8 cellular contexts compared by ENCODE assay signal in the genomic region with DNA sequence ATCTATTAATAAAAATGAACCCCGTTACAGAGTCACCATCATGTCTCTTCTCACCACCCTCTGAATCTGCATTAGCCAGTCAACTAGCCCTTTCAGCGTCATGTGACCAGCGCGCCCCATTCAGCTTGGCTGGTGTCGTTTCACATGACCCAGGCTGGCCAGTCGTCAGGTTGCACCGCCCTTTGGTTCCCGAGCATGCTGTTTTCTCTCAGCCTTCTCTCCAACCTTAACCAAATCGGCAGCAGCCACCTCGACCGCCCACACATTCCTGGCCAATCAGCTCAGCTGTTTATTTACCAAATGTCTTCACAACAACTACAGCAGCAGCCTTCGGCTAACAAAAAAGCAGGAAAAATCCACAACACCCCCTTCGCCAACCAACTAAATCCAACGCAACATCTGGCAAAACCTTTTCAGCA. TPM values are rescaled to one million over a fixed set of nuclear protein-coding genes. Genes with fewer than 3 reads are reported as not detected.
DNase-seq lines count a peak whose midpoint lies in the region; ATAC-seq and TF ChIP-seq lines count a peak whose summit lies in the region.

No MANE protein-coding gene starts in this region.

- peak overlapping the region in 4 of 5 experiments; percentile 31 to 71 (median 57) for H3K27ac Mint-ChIP-seq in brain

- H3K4me1 Mint-ChIP-seq in brain, result peaks cover 82% of the 10 kb centered on the region

- H3K9me3 ChIP-seq in left lung, result no peaks in the 10 kb centered on the region

- peaks cover 0 to 35% (median 5%) of the 10 kb centered on the region in 5 experiments for H3K9me3 Mint-ChIP-seq in brain

- no peak overlapping the region for H3K27ac ChIP-seq in left lung

- ATAC-seq in left lung (peak; percentile 4), GM21367 (IDR thresholded peaks at IDR 0.05; ENCODE audit: unreplicated experiment) (no peak), HG03565 (IDR thresholded peaks at IDR 0.05; ENCODE audit: unreplicated experiment) (no peak), omental fat pad (ENCODE audit: low FRiP score) (no peak)

- peaks cover 50 to 83% of the 10 kb centered on the region in 2 donors for H3K4me1 ChIP-seq in left lung

- TF ChIP-seq CTCF in brain (conservative IDR thresholded peaks at IDR 0.05) (no peak), left lung (IDR thresholded peaks at IDR 0.05) (no peak), omental fat pad (IDR thresholded peaks at IDR 0.05) (no peak)

- H3K36me3 ChIP-seq in left lung, result peaks cover 11 to 85% of the 10 kb centered on the region in 2 donors

- H3K27me3 Mint-ChIP-seq in brain, result peaks cover 27% of the 10 kb centered on the region

- H3K27me3 ChIP-seq in left lung, result no peaks in the 10 kb centered on the region

- intact Hi-C loops in left lung (cut with DNase I), result no loop called here

- DNase-seq in D341Med (ENCODE audit: low spot score) (peak; percentile 47), T1000 (lab: John Stamatoyannopoulos, UW) (peak; percentile 18), left lung (no peak), omental fat pad (ENCODE audit: low spot score) (no peak)
- peak; percentile 21 for DNase-seq in stimulated activated CD8-positive, alpha-beta memory T cell treated with anti-CD3 and anti-CD28 coated beads, Interleukin-15, amount 100 ng/mL, for 24 hours (ENCODE audit: low read depth)

- H3K4me3 ChIP-seq in left lung, result peak overlapping the region in 1 of 2 donors; percentile 64

- peaks cover 100% of the 10 kb centered on the region for H3K36me3 Mint-ChIP-seq in brain

- H3K4me3 Mint-ChIP-seq in brain, result peak overlapping the region; percentile 79 to 99 (median 95)

RNA-seq across cellular contexts. Expression of a gene that starts 5.6 kb away (rescaled TPM):
- 187 TPM for polyA plus RNA-seq in brain (ENCODE audit: insufficient read depth, low read depth, low replicate concordance)
- total RNA-seq in left lung (100 to 1,000 TPM; 173 to 253 TPM), omental fat pad (100 to 1,000 TPM; 162 to 260 (median 189) TPM)

RNA-seq across cellular contexts. Expression of a gene that starts 52.5 kb away (rescaled TPM):
- 39.2 TPM for polyA plus RNA-seq in brain (ENCODE audit: insufficient read depth, low read depth, low replicate concordance)
- total RNA-seq in left lung (10 to 100 TPM; 40.2 to 41.0 TPM), omental fat pad (10 to 100 TPM; 19.2 to 43.2 (median 31.3) TPM)

Comparison
In these comparisons a context has a peak if more than half of its experiments do, and no peak if none do; other contexts are left out.
1. DNase-seq: peak in D341Med (single experiment), T1000 (single experiment) and stimulated activated CD8-positive, alpha-beta memory T cell treated with anti-CD3 and anti-CD28 coated beads, Interleukin-15, amount 100 ng/mL, for 24 hours (single experiment); none in left lung (0 of 2) and omental fat pad (single experiment).